In the genomic region with DNA sequence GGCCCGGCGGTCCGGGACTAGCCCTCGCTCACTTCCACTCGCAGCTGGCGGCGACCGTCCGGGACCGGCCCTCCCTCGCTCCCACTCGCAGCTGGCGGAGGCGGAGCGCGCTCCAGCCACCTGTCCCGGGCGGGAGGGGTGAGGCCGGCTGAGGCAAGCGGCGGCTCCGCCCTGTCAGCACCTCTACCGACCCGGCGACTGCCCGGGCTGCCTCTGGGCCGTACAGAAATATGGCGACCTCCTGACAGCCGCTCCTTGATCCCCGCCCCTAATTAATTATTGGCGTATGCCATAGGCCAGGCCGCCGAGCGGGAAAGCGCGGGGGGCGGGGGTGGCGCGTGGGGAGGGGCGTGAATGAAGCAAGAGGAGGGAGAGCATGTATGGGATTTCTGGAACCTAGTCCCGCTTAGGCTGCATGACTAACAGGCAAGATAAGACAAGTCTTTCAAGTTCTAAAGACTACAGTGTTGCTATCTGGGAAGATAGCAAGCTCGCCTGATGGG, we compare ENCODE assay signal across 8 cellular contexts.
A peak's percentile ranks its signal among the peaks of the same experiment; 100 is the strongest.
DNase-seq lines count a peak whose midpoint lies in the region; ATAC-seq lines count a peak whose summit lies in the region.

A gene (minus strand): TSS at position 200 of the 503 bp plus-strand sequence. CDS start 243 bp downstream, outside the sequence.

- DNase-seq in NCI-H2227 treated with DMSO at 0.1 percent for 48 hours (lab: John Stamatoyannopoulos, UW) (peak; percentile 78), left kidney (ENCODE audit: low read depth, low spot score) (peak; percentile 88), MV-4-11 (lab: John Stamatoyannopoulos, UW) (no peak)
- peak; percentile 28 to 58 for DNase-seq in activated CD4-positive, alpha-beta T cell treated with anti-CD3 and anti-CD28 coated beads, Interleukin-2, amount 50 U/mL, for 24 hours (ENCODE audit: low read depth in 1 of 2, low spot score in 1 of 2)
- peak; percentile 16 to 66 (median 44) for DNase-seq in stimulated activated CD4-positive, alpha-beta T cell treated with anti-CD3 and anti-CD28 coated beads, Interleukin-1b, Interleukin-23, amount 100 ng/mL, for 24 hours (ENCODE audit: low read depth in 4 of 4, low spot score in 1 of 4)

- no peaks in the 10 kb centered on the region for H3K36me3 Mint-ChIP-seq in dendritic cell treated with granulocyte-macrophage colony-stimulating factor and Interleukin-4, amounts not matched to agents 40 ng/mL and 50 ng/mL, for 4 days (ENCODE audit: low read depth)

- no peaks in the 10 kb centered on the region for H3K9me3 Mint-ChIP-seq in dendritic cell treated with granulocyte-macrophage colony-stimulating factor and Interleukin-4, amounts not matched to agents 40 ng/mL and 50 ng/mL, for 4 days

- peaks cover 30% of the 10 kb centered on the region for H3K27me3 Mint-ChIP-seq in dendritic cell treated with granulocyte-macrophage colony-stimulating factor and Interleukin-4, amounts not matched to agents 40 ng/mL and 50 ng/mL, for 4 days

- ATAC-seq in GM18519 (IDR thresholded peaks at IDR 0.05; ENCODE audit: low FRiP score, unreplicated experiment) (peak; percentile 78), HG03064 (IDR thresholded peaks at IDR 0.05; ENCODE audit: low read depth, unreplicated experiment) (peak; percentile 50)

- no peak within 1 kb of the TSS for H3K27ac Mint-ChIP-seq in dendritic cell treated with granulocyte-macrophage colony-stimulating factor and Interleukin-4, amounts not matched to agents 40 ng/mL and 50 ng/mL, for 4 days

- intact Hi-C loops in dendritic cell treated with granulocyte-macrophage colony-stimulating factor and Interleukin-4, amounts not matched to agents 40 ng/mL and 50 ng/mL, for 4 days (cut with micrococcal nuclease), result no loop called here

- peaks cover 8% of the 10 kb centered on the region for H3K4me1 Mint-ChIP-seq in dendritic cell treated with granulocyte-macrophage colony-stimulating factor and Interleukin-4, amounts not matched to agents 40 ng/mL and 50 ng/mL, for 4 days (ENCODE audit: low read depth)

- peak within 1 kb of the TSS; percentile 65 for H3K4me3 Mint-ChIP-seq in dendritic cell treated with granulocyte-macrophage colony-stimulating factor and Interleukin-4, amounts not matched to agents 40 ng/mL and 50 ng/mL, for 4 days
